ENCODE assay signal across 10 cellular contexts in the genomic region with DNA sequence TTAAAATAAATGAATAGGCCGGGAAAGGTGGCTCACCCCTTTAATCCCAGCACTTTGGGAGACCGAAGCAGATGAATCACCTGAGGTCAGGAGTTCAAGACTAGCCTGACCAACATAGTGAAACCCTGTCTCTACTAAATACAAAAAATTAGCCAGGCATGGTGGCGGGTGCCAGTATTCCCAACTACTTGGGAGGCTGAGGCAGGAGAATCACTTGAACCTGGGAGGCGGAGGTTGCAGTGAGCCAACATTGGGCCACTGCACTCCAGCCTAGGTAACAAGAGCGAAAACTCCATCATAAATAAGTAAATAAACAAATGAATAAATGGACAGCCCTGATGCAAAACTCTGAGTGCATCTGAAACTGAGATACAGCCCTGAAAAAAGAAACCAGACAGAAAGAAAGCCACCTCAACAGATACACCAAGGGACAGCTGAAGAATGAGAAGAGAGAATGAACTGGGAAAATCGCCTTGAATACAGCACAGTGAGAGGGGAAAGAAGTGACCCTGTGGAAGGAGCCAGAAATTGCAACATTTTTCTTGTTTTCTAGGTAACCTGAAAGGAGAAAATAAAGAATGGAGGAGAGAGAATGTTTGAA.
A peak's percentile ranks its signal among the peaks of the same experiment; 100 is the strongest.
DNase-seq lines count a peak whose midpoint lies in the region; ATAC-seq and TF ChIP-seq lines count a peak whose summit lies in the region.
"Had no signal": no experiment of that assay in that cellular context is flagged by ENCODE, and none has a peak within 500 bp of the region (broad histone marks: within the 10 kb centered on the region; RNA-seq: fewer than 3 reads in every experiment).

No MANE protein-coding gene starts in this region.

- peak overlapping the region; percentile 85 for H3K27ac Mint-ChIP-seq in activated T-cell treated with anti-CD3 and anti-CD28 coated beads, Interleukin-2, amount 50 U/mL, for 24 hours
- H3K27ac Mint-ChIP-seq in stimulated activated memory B cell treated with anti-CD40 and anti-IgM and Interleukin-4, amounts not matched to agents 10 μg/mL and 1 μg/mL and 100 μg/mL, for 72 hours: peak overlapping the region; percentile 83
- H3K27ac Mint-ChIP-seq in mesothelial cell of epicardium: no peak overlapping the region

- H3K4me3 Mint-ChIP-seq in activated T-cell treated with anti-CD3 and anti-CD28 coated beads, Interleukin-2, amount 50 U/mL, for 24 hours: peak overlapping the region; percentile 1
- H3K4me3 Mint-ChIP-seq in stimulated activated memory B cell treated with anti-CD40 and anti-IgM and Interleukin-4, amounts not matched to agents 10 μg/mL and 1 μg/mL and 100 μg/mL, for 72 hours: peak overlapping the region; percentile 56
- H3K4me3 Mint-ChIP-seq in mesothelial cell of epicardium: no peak overlapping the region

- H3K27me3 Mint-ChIP-seq in activated T-cell treated with anti-CD3 and anti-CD28 coated beads, Interleukin-2, amount 50 U/mL, for 24 hours: no peaks in the 10 kb centered on the region
- peaks cover 7% of the 10 kb centered on the region for H3K27me3 Mint-ChIP-seq in stimulated activated memory B cell treated with anti-CD40 and anti-IgM and Interleukin-4, amounts not matched to agents 10 μg/mL and 1 μg/mL and 100 μg/mL, for 72 hours
- H3K27me3 Mint-ChIP-seq in mesothelial cell of epicardium (ENCODE audit: low read depth): peaks cover 22% of the 10 kb centered on the region

- H3K9me3 Mint-ChIP-seq in activated T-cell treated with anti-CD3 and anti-CD28 coated beads, Interleukin-2, amount 50 U/mL, for 24 hours: peaks cover 3% of the 10 kb centered on the region
- H3K9me3 Mint-ChIP-seq in stimulated activated memory B cell treated with anti-CD40 and anti-IgM and Interleukin-4, amounts not matched to agents 10 μg/mL and 1 μg/mL and 100 μg/mL, for 72 hours: peaks cover 3% of the 10 kb centered on the region
- H3K9me3 Mint-ChIP-seq in mesothelial cell of epicardium: no peaks in the 10 kb centered on the region

- ATAC-seq in GM21576 (IDR thresholded peaks at IDR 0.05; ENCODE audit: unreplicated experiment): peak; percentile 71
- ATAC-seq in HG03280 (IDR thresholded peaks at IDR 0.05; ENCODE audit: unreplicated experiment): peak; percentile 76
- peak; percentile 66 for ATAC-seq in stimulated activated memory B cell treated with anti-CD40 and anti-IgM and Interleukin-4, amounts not matched to agents 10 μg/mL and 1 μg/mL and 100 μg/mL, for 72 hours

- TF ChIP-seq CTCF in mesothelial cell of epicardium (IDR thresholded peaks at IDR 0.05; ENCODE audit: unreplicated experiment): no peak

- peaks cover 66% of the 10 kb centered on the region for H3K4me1 Mint-ChIP-seq in activated T-cell treated with anti-CD3 and anti-CD28 coated beads, Interleukin-2, amount 50 U/mL, for 24 hours (ENCODE audit: low read depth)
- H3K4me1 Mint-ChIP-seq in stimulated activated memory B cell treated with anti-CD40 and anti-IgM and Interleukin-4, amounts not matched to agents 10 μg/mL and 1 μg/mL and 100 μg/mL, for 72 hours: peaks cover 21% of the 10 kb centered on the region
- H3K4me1 Mint-ChIP-seq in mesothelial cell of epicardium: no peaks in the 10 kb centered on the region

- no peak for DNase-seq in activated T-cell treated with anti-CD3 and anti-CD28 coated beads, Interleukin-2, amount 50 U/mL, for 24 hours
- DNase-seq in activated T-cell treated with anti-CD3 and anti-CD28 coated beads, Interleukin-2, amount 50 U/mL, for 48 hours: no peak
- no peak for DNase-seq in NCI-H446 treated with DMSO at 0.1 percent for 48 hours (lab: John Stamatoyannopoulos, UW)
- DNase-seq in mesothelial cell of epicardium (ENCODE audit: low spot score in 2 of 2, unreplicated experiment in 2 of 2): no peak
- DNase-seq in SK-N-DZ (ENCODE audit: low spot score): no peak
- DNase-seq: brain microvascular endothelial cell, tibial artery had no signal

- H3K36me3 Mint-ChIP-seq in activated T-cell treated with anti-CD3 and anti-CD28 coated beads, Interleukin-2, amount 50 U/mL, for 24 hours (ENCODE audit: low read depth): peaks cover 4% of the 10 kb centered on the region
- no peaks in the 10 kb centered on the region for H3K36me3 Mint-ChIP-seq in stimulated activated memory B cell treated with anti-CD40 and anti-IgM and Interleukin-4, amounts not matched to agents 10 μg/mL and 1 μg/mL and 100 μg/mL, for 72 hours
- H3K36me3 Mint-ChIP-seq in mesothelial cell of epicardium: no peaks in the 10 kb centered on the region
